ENCODE assay signal across 10 cellular contexts in genomic region chr13:58024103-58024502, GRCh38.
"Had no signal": no experiment of that assay in that cellular context is flagged by ENCODE, and none has a peak within 500 bp of the region (broad histone marks: within the 10 kb centered on the region; RNA-seq: fewer than 3 reads in every experiment).

No MANE protein-coding gene starts in this region.

- H3K9ac ChIP-seq: GM23248 had no signal

- H3K27ac ChIP-seq: GM23248 had no signal

- DNase-seq: GM23248, GOT3, H7, H9, HCEC 1CT, HFFc6 had no signal

- H3K9me3 ChIP-seq: HAP-1 had no signal

- H3K4me3 ChIP-seq: GM23248, GM23338, HAP-1 had no signal

- H3K36me3 ChIP-seq: HAP-1 had no signal

- H3K4me1 ChIP-seq: HAP-1 had no signal

- FAIRE-seq: H1, H54 had no signal
